ENCODE assay signal across 9 cellular contexts in the genomic region with DNA sequence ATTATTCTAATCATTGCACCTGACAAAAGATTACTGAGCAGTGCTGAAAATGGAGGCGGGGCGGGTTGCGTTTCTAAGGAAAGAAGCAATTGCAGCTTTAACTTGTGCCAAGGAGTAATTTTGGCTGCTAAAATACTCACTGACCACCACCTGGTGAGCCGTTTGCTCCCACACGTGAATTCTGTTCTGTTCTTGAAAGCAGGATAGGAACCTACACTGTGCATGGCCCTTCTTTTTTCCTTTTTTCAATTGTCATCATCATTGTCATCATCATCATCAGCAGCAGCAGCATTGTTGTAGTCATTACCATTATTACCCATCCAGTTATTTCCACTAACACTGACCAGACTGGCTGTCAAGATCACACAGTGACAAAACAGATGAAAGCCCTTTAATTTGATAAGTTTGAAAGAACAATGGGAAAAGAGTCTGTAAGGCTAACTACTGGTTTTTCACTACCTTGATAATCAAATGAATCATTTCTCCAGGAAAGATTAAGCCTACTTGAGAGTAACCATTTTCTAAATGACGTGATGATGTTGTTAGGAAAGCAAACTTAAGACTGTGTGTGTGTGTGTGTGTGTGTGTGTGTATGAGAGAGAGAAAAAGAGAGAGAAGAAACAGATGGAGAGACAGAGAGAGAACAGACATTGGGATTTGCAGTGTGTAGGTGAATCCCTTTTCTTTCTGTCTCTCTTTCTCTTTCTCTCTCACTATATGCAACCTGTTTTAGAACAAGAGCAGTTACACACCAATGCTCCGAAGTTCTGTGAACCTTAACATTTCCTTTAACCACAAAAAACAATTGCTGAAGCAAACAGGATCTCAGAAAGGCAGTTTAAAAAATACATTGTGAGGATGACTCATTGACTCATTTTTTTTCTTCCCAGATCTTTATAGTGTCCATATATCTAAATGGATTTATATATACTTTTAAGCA. TPM values are rescaled to one million over a fixed set of nuclear protein-coding genes. Genes with fewer than 3 reads are reported as not detected.
DNase-seq lines count a peak whose midpoint lies in the region; ATAC-seq, FAIRE-seq and TF ChIP-seq lines count a peak whose summit lies in the region.
"Had no signal": no experiment of that assay in that cellular context is flagged by ENCODE, and none has a peak within 500 bp of the region (broad histone marks: within the 10 kb centered on the region; RNA-seq: fewer than 3 reads in every experiment).

No MANE protein-coding gene starts in this region.

- H3K27ac Mint-ChIP-seq in activated T-helper 1 cell treated with anti-CD3 and anti-CD28 coated beads, Interleukin-12 subunit alpha, Interleukin-12 subunit beta, Interleukin-2, Interleukin-4 antibody, amounts not matched to agents 30 ng/mL and 10 ng/mL and 1 ng/mL, durations not matched to agents 14 hours and 24 hours and 36 hours = peak overlapping the region; percentile 96
- peak overlapping the region; percentile 81 for H3K27ac Mint-ChIP-seq in neural crest cell (ENCODE audit: unreplicated experiment)

- no peak for FAIRE-seq in HTR-8/SVneo (lab: Jason Lieb, UNC)

- no peaks in the 10 kb centered on the region for H3K27me3 Mint-ChIP-seq in activated T-helper 1 cell treated with anti-CD3 and anti-CD28 coated beads, Interleukin-12 subunit alpha, Interleukin-12 subunit beta, Interleukin-2, Interleukin-4 antibody, amounts not matched to agents 30 ng/mL and 10 ng/mL and 1 ng/mL, durations not matched to agents 14 hours and 24 hours and 36 hours (ENCODE audit: insufficient read depth)
- H3K27me3 Mint-ChIP-seq in neural crest cell (ENCODE audit: low read depth) = peaks cover 4% of the 10 kb centered on the region

- peaks cover 89% of the 10 kb centered on the region for H3K4me1 Mint-ChIP-seq in activated T-helper 1 cell treated with anti-CD3 and anti-CD28 coated beads, Interleukin-12 subunit alpha, Interleukin-12 subunit beta, Interleukin-2, Interleukin-4 antibody, amounts not matched to agents 30 ng/mL and 10 ng/mL and 1 ng/mL, durations not matched to agents 14 hours and 24 hours and 36 hours (ENCODE audit: low read depth)
- H3K4me1 Mint-ChIP-seq in neural crest cell = peaks cover 61% of the 10 kb centered on the region

- peak overlapping the region; percentile 97 for H3K4me3 Mint-ChIP-seq in activated T-helper 1 cell treated with anti-CD3 and anti-CD28 coated beads, Interleukin-12 subunit alpha, Interleukin-12 subunit beta, Interleukin-2, Interleukin-4 antibody, amounts not matched to agents 30 ng/mL and 10 ng/mL and 1 ng/mL, durations not matched to agents 14 hours and 24 hours and 36 hours
- H3K4me3 Mint-ChIP-seq in neural crest cell = no peak overlapping the region

- no peak for DNase-seq in activated T-helper 1 cell treated with anti-CD3 and anti-CD28 coated beads, Interleukin-12 subunit alpha, Interleukin-12 subunit beta, Interleukin-2, Interleukin-4 antibody, amounts not matched to agents 30 ng/mL and 10 ng/mL and 1 ng/mL, durations not matched to agents 14 hours and 24 hours and 36 hours (ENCODE audit: low spot score)
- no peak for DNase-seq in neural crest cell (ENCODE audit: low read depth, low spot score)
- DNase-seq in UCSD-AML1 (lab: John Stamatoyannopoulos, UW; ENCODE audit: unreplicated experiment) = no peak
- DNase-seq in HTR-8/SVneo (ENCODE audit: insufficient read length, low spot score) = no peak
- DNase-seq in amygdala (lab: John Stamatoyannopoulos, UW) = no peak
- no peak for DNase-seq in NCI-H2029 (lab: John Stamatoyannopoulos, UW)
- DNase-seq: islet precursor cell had no signal

- intact Hi-C loops in activated T-helper 1 cell treated with anti-CD3 and anti-CD28 coated beads, Interleukin-12 subunit alpha, Interleukin-12 subunit beta, Interleukin-2, Interleukin-4 antibody, amounts not matched to agents 30 ng/mL and 10 ng/mL and 1 ng/mL, durations not matched to agents 14 hours and 24 hours and 36 hours (cut with micrococcal nuclease) = loop anchor here (1.0 to 10.0 kb wide), 4 partner anchors 23 to 1033 kb away; a partner anchor contains a TSS

- H3K9me3 Mint-ChIP-seq in activated T-helper 1 cell treated with anti-CD3 and anti-CD28 coated beads, Interleukin-12 subunit alpha, Interleukin-12 subunit beta, Interleukin-2, Interleukin-4 antibody, amounts not matched to agents 30 ng/mL and 10 ng/mL and 1 ng/mL, durations not matched to agents 14 hours and 24 hours and 36 hours = peaks cover 7% of the 10 kb centered on the region
- H3K9me3 Mint-ChIP-seq in neural crest cell = peaks cover 6% of the 10 kb centered on the region

- ATAC-seq in GM18861 (IDR thresholded peaks at IDR 0.05; ENCODE audit: unreplicated experiment) (peak; percentile 22), HG03064 (IDR thresholded peaks at IDR 0.05; ENCODE audit: low read depth, unreplicated experiment) (peak; percentile 40)

- no peak for TF ChIP-seq CTCF in neural crest cell (conservative IDR thresholded peaks at IDR 0.05)

- H3K36me3 Mint-ChIP-seq in activated T-helper 1 cell treated with anti-CD3 and anti-CD28 coated beads, Interleukin-12 subunit alpha, Interleukin-12 subunit beta, Interleukin-2, Interleukin-4 antibody, amounts not matched to agents 30 ng/mL and 10 ng/mL and 1 ng/mL, durations not matched to agents 14 hours and 24 hours and 36 hours (ENCODE audit: low read depth) = peaks cover 13% of the 10 kb centered on the region
- H3K36me3 Mint-ChIP-seq in neural crest cell (ENCODE audit: low read depth) = peaks cover 5% of the 10 kb centered on the region

RNA-seq across cellular contexts. Expression of a gene that starts 3.7 kb away (rescaled TPM):
- total RNA-seq in activated T-helper 1 cell treated with anti-CD3 and anti-CD28 coated beads, Interleukin-12 subunit alpha, Interleukin-12 subunit beta, Interleukin-2, Interleukin-4 antibody, amounts not matched to agents 30 ng/mL and 10 ng/mL and 1 ng/mL, durations not matched to agents 14 hours and 24 hours and 36 hours = 30.8 and 31.1 TPM in 2 replicates
- total RNA-seq in neural crest cell = 2.9 and 3.5 TPM in 2 replicates
